1 cellular context compared by ENCODE assay signal in the genomic region with DNA sequence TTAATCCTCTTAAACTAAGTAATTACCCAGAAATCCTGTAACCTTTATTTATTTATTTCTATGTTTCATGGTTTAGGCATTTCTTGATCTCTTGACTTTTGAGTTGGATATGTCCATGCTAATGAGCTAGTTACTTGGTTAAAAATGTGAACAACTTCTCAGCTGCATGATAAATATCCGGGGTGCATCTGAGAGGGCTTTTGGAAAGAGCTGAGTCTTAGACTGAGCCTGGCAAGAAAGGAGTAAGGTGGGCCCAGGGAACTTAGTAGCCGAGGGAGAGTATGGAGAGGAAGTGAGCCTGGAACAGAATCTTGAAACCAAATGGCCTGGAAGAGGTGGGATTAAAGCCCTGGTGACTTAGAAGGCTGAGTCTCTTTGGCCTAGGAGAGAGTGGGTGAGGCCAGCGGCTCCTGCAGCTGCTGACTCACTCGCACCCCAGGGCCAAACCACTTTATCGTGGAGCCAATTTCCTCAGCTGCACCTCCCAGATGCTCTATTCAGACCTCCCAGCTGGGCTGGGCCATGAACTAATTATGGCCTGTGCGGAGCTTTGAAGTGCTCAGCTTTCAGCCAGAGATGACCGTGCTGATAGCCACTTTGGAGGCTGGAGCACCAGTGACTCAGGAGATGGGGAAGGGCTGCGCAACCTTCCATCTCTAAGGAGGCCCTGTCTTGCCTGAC.
A peak's percentile ranks its signal among the peaks of the same experiment; 100 is the strongest.
TF ChIP-seq lines count a peak whose summit lies in the region.

No MANE protein-coding gene starts in this region.

TF ChIP-seq in K562, 482 proteins besides CTCF, POLR2A, EP300 and RAD21 (continued from another document and continues in another):
- TF ChIP-seq, protein P1, sequence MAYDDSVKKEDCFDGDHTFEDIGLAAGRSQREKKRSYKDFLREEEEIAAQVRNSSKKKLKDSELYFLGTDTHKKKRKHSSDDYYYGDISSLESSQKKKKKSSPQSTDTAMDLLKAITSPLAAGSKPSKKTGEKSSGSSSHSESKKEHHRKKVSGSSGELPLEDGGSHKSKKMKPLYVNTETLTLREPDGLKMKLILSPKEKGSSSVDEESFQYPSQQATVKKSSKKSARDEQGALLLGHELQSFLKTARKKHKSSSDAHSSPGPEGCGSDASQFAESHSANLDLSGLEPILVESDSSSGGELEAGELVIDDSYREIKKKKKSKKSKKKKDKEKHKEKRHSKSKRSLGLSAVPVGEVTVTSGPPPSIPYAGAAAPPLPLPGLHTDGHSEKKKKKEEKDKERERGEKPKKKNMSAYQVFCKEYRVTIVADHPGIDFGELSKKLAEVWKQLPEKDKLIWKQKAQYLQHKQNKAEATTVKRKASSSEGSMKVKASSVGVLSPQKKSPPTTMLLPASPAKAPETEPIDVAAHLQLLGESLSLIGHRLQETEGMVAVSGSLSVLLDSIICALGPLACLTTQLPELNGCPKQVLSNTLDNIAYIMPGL (CRISPR knock-in tag; IDR thresholded peaks at IDR 0.05): no peak
- TF ChIP-seq BRCA1 (IDR thresholded peaks at IDR 0.05): no peak
- no peak for TF ChIP-seq BRCA1 (CRISPR knock-in tag; IDR thresholded peaks at IDR 0.05)
- TF ChIP-seq THRB (CRISPR knock-in tag; conservative IDR thresholded peaks at IDR 0.05): no peak
- peak; percentile 40; the same call in 1 of the 2 replicates for TF ChIP-seq EP400 (IDR thresholded peaks at IDR 0.05)
- TF ChIP-seq PTBP1 (IDR thresholded peaks at IDR 0.05; ENCODE audit: low read depth, low read length): 0 out of 2 replicates have a peak, but pooled peaks have one; percentile 39
- peak; percentile 72; the same call in 1 of the 2 replicates for TF ChIP-seq RREB1 (CRISPR knock-in tag; IDR thresholded peaks at IDR 0.05)
- no peak for TF ChIP-seq ZNF121 (CRISPR knock-in tag; conservative IDR thresholded peaks at IDR 0.05)
- TF ChIP-seq GABPA (tag; conservative IDR thresholded peaks at IDR 0.05; ENCODE audit: low read depth): 0 out of 2 replicates have a peak, but pooled peaks have one; percentile 32
- 0 out of 4 replicates have a peak, but pooled peaks of 1 of the 2 experiments have one; percentile 47 for TF ChIP-seq ZNF318 (IDR thresholded peaks at IDR 0.05; ENCODE audit: borderline replicate concordance in 1 of 2, low read depth in 1 of 2)
- TF ChIP-seq MBD2 (IDR thresholded peaks at IDR 0.05; ENCODE audit: borderline replicate concordance, low read depth): peak; percentile 27; the same call in 1 of the 2 replicates
- TF ChIP-seq MAZ (CRISPR knock-in tag; conservative IDR thresholded peaks at IDR 0.05 in 1 of 2, IDR thresholded peaks at IDR 0.05 in 1 of 2): peak; percentile 32 to 45; a peak in 1 of 4 replicates
- no peak for TF ChIP-seq TGIF2 (CRISPR knock-in tag; IDR thresholded peaks at IDR 0.05)
- TF ChIP-seq CC2D1A (IDR thresholded peaks at IDR 0.05): peak; percentile 24; the same call in 1 of the 2 replicates
- TF ChIP-seq, protein P2, sequence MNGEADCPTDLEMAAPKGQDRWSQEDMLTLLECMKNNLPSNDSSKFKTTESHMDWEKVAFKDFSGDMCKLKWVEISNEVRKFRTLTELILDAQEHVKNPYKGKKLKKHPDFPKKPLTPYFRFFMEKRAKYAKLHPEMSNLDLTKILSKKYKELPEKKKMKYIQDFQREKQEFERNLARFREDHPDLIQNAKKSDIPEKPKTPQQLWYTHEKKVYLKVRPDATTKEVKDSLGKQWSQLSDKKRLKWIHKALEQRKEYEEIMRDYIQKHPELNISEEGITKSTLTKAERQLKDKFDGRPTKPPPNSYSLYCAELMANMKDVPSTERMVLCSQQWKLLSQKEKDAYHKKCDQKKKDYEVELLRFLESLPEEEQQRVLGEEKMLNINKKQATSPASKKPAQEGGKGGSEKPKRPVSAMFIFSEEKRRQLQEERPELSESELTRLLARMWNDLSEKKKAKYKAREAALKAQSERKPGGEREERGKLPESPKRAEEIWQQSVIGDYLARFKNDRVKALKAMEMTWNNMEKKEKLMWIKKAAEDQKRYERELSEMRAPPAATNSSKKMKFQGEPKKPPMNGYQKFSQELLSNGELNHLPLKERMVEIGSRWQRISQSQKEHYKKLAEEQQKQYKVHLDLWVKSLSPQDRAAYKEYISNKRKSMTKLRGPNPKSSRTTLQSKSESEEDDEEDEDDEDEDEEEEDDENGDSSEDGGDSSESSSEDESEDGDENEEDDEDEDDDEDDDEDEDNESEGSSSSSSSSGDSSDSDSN (IDR thresholded peaks at IDR 0.05; ENCODE audit: borderline replicate concordance in 1 of 2, low read depth in 2 of 2, low read length in 2 of 2): 0 out of 4 replicates have a peak, but pooled peaks of 1 of the 2 experiments have one; percentile 27
- TF ChIP-seq CBX8 (IDR thresholded peaks at IDR 0.05; ENCODE audit: borderline replicate concordance, extremely low read depth, low read depth, low read length, poor library complexity, severe bottlenecking): no peak
- TF ChIP-seq KLF16 (IDR thresholded peaks at IDR 0.05): peak; percentile 77
- peak; percentile 77 for TF ChIP-seq ZNF766 (CRISPR knock-in tag; conservative IDR thresholded peaks at IDR 0.05)
- TF ChIP-seq TRIM24 (IDR thresholded peaks at IDR 0.05): peak in 1 of 2 experiments; percentile 50; a peak in 3 of 4 replicates
- TF ChIP-seq NONO (IDR thresholded peaks at IDR 0.05; ENCODE audit: low read depth in 2 of 2, low read length in 1 of 2): peak in 1 of 2 experiments; percentile 45; a peak in 1 of 4 replicates
- TF ChIP-seq ZNF511 (CRISPR knock-in tag; IDR thresholded peaks at IDR 0.05): no peak
- peak; percentile 86 for TF ChIP-seq C11orf30 (IDR thresholded peaks at IDR 0.05; ENCODE audit: low read depth)
- peak; percentile 64 for TF ChIP-seq MAFF (IDR thresholded peaks at IDR 0.05; ENCODE audit: low read length)
- TF ChIP-seq, protein P3, sequence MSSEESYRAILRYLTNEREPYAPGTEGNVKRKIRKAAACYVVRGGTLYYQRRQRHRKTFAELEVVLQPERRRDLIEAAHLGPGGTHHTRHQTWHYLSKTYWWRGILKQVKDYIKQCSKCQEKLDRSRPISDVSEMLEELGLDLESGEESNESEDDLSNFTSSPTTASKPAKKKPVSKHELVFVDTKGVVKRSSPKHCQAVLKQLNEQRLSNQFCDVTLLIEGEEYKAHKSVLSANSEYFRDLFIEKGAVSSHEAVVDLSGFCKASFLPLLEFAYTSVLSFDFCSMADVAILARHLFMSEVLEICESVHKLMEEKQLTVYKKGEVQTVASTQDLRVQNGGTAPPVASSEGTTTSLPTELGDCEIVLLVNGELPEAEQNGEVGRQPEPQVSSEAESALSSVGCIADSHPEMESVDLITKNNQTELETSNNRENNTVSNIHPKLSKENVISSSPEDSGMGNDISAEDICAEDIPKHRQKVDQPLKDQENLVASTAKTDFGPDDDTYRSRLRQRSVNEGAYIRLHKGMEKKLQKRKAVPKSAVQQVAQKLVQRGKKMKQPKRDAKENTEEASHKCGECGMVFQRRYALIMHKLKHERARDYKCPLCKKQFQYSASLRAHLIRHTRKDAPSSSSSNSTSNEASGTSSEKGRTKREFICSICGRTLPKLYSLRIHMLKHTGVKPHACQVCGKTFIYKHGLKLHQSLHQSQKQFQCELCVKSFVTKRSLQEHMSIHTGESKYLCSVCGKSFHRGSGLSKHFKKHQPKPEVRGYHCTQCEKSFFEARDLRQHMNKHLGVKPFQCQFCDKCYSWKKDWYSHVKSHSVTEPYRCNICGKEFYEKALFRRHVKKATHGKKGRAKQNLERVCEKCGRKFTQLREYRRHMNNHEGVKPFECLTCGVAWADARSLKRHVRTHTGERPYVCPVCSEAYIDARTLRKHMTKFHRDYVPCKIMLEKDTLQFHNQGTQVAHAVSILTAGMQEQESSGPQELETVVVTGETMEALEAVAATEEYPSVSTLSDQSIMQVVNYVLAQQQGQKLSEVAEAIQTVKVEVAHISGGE (CRISPR knock-in tag; IDR thresholded peaks at IDR 0.05): peak in 1 of 3 experiments; percentile 35; a peak in 1 of 6 replicates
